Comparison of ENCODE assay signal across 9 cellular contexts in the genomic region with DNA sequence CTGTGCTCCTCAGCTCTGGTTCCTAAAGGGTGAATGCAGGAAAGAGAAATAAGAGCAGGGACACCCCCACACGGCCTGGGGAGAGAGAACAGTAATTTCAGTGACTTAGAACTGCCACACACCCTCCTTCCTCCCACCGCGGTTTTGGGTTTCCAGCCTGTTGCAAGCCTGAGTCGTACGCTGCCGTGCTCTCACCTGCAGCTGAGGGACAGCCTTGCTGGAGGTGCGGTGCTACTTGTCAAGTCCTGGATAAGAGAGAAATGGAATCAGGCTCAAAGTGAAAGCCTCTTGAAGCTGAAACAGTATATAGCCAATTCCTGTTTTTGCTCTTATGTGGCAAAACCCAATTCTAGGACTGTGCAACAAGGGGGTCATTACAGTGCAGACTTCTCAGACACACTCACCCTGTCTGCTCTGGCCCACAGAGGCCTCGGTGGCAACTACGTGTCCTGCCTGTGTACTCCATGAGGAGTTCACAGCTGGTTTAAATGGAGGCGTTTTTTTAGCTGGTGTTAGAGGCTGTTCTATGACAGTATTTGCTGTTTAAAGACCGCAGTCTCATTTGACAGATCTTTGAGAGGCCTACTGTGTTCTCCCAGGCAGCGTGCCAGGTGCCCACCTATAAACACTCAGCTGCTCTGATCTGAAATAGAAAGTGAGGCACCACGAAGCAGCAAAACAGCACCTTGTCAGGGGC. TPM values are rescaled to one million over a fixed set of nuclear protein-coding genes. Genes with fewer than 3 reads are reported as not detected.
DNase-seq lines count a peak whose midpoint lies in the region; ATAC-seq and TF ChIP-seq lines count a peak whose summit lies in the region.
"Had no signal": no experiment of that assay in that cellular context is flagged by ENCODE, and none has a peak within 500 bp of the region (broad histone marks: within the 10 kb centered on the region; RNA-seq: fewer than 3 reads in every experiment).

No MANE protein-coding gene starts in this region.

- DNase-seq in GM19238 (ENCODE audit: insufficient read length, low spot score) (peak; percentile 50), choroid plexus epithelial cell (ENCODE audit: low read depth) (peak; percentile 46), osteocyte (ENCODE audit: extremely low spot score, unreplicated experiment) (no peak), tibial artery (no peak), H9 (no peak), AG08395 (ENCODE audit: low spot score) (no peak)

- no peak overlapping the region for H2AFZ ChIP-seq in H9 (ENCODE audit: low read length)

- TF ChIP-seq CTCF in choroid plexus epithelial cell (conservative IDR thresholded peaks at IDR 0.05; ENCODE audit: low read depth, low read length): no peak
- TF ChIP-seq CTCF in osteocyte (IDR thresholded peaks at IDR 0.05): no peak
- no peak for TF ChIP-seq CTCF in tibial artery (IDR thresholded peaks at IDR 0.05)
- no peak for TF ChIP-seq CTCF in H9 (conservative IDR thresholded peaks at IDR 0.05)

- no peaks in the 10 kb centered on the region for H3K79me1 ChIP-seq in H9 (ENCODE audit: insufficient read depth, low read depth, low read length, poor library complexity, severe bottlenecking)

- peaks cover 0 to 34% (median 21%) of the 10 kb centered on the region in 4 donors for H3K4me1 ChIP-seq in tibial artery
- H3K4me1 ChIP-seq in H9 (ENCODE audit: insufficient read depth, low read length): no peaks in the 10 kb centered on the region

- H2BK120ac ChIP-seq in H9 (ENCODE audit: low read depth, low read length, poor library complexity, severe bottlenecking): no peak overlapping the region

- H3K9me3 Mint-ChIP-seq in osteocyte (ENCODE audit: unreplicated experiment): no peaks in the 10 kb centered on the region
- no peaks in the 10 kb centered on the region for H3K9me3 Mint-ChIP-seq in H9

- intact Hi-C loops in tibial artery (cut with DNase I; ENCODE audit: low total_unique reads): no loop called here

- no peak overlapping the region for H4K8ac ChIP-seq in H9 (replicated peaks; ENCODE audit: insufficient read length, low read depth, low read length)

- H3K27me3 ChIP-seq in tibial artery (no peaks in the 10 kb centered on the region), H9 (ENCODE audit: insufficient read depth, low read length) (no peaks in the 10 kb centered on the region)

- no peaks in the 10 kb centered on the region for H3K23me2 ChIP-seq in H9 (ENCODE audit: insufficient read length, low read depth, low read length, poor library complexity, severe bottlenecking)

- H2AK5ac ChIP-seq in H9 (ENCODE audit: insufficient read length, low read length): no peak overlapping the region

- peak; percentile 51 for ATAC-seq in HG03159 (IDR thresholded peaks at IDR 0.05; ENCODE audit: unreplicated experiment)
- peak; percentile 89 to 92 for ATAC-seq in activated CD4-positive, CD25-positive, alpha-beta regulatory T cell treated with anti-CD3 and anti-CD28 coated beads, Interleukin-2, amount 50 U/mL, for 24 hours

- H3K4me2 ChIP-seq in H9 (ENCODE audit: insufficient read depth, insufficient read length, low read length): no peak overlapping the region

- peaks cover 21% of the 10 kb centered on the region for H3K36me3 Mint-ChIP-seq in osteocyte (ENCODE audit: unreplicated experiment)
- peaks cover 0 to 3% (median 0%) of the 10 kb centered on the region in 3 experiments; a peak in 4 of 7 replicates for H3K36me3 Mint-ChIP-seq in H9 (ENCODE audit: insufficient read depth in 1 of 3, low read depth in 3 of 3)

- no peak overlapping the region for H3K14ac ChIP-seq in H9 (ENCODE audit: insufficient read depth, low read length)

- no peak overlapping the region for H3K18ac ChIP-seq in H9 (ENCODE audit: insufficient read length, low read depth, low read length)

- H3K27ac Mint-ChIP-seq in osteocyte (ENCODE audit: unreplicated experiment) (peak overlapping the region; percentile 57), H9 (0 out of 7 replicates have a peak overlapping the region, but pooled peaks of 1 of the 3 experiments have one; percentile 18)

- peak overlapping the region; percentile 35 to 42 for H3K27ac ChIP-seq in tibial artery
- no peak overlapping the region for H3K27ac ChIP-seq in H9 (ENCODE audit: insufficient read length, low read depth, low read length)

- no peaks in the 10 kb centered on the region for H3K79me2 ChIP-seq in H9 (ENCODE audit: insufficient read depth, low read length)

- H2BK12ac ChIP-seq in H9 (ENCODE audit: insufficient read length, low read depth, low read length): no peak overlapping the region

- no peak overlapping the region for H2BK20ac ChIP-seq in H9 (ENCODE audit: low read depth, low read length, poor library complexity, severe bottlenecking)

- no peak overlapping the region for H3K9ac ChIP-seq in H9 (ENCODE audit: extremely low read depth, insufficient read length, low read length)

- H3K4me1 Mint-ChIP-seq in osteocyte (ENCODE audit: unreplicated experiment) (peaks cover 31% of the 10 kb centered on the region), H9 (peaks cover 7 to 9% of the 10 kb centered on the region in 2 experiments)

- no peak overlapping the region for H3K56ac ChIP-seq in H9 (ENCODE audit: insufficient read length, low read depth, low read length)

- H3K9me3 ChIP-seq in tibial artery (no peaks in the 10 kb centered on the region), H9 (ENCODE audit: control insufficient read depth, low read depth, low read length) (no peaks in the 10 kb centered on the region)

- no peak overlapping the region for H2BK5ac ChIP-seq in H9 (ENCODE audit: insufficient read length, low read length)

- H3K23ac ChIP-seq in H9 (ENCODE audit: insufficient read length, low read depth, low read length): no peak overlapping the region

- no peak overlapping the region for H3K4ac ChIP-seq in H9 (ENCODE audit: low read depth, low read length)

- no peak overlapping the region for H4K91ac ChIP-seq in H9 (ENCODE audit: insufficient read length, low read depth, low read length)

- no peaks in the 10 kb centered on the region for H3K27me3 Mint-ChIP-seq in osteocyte (ENCODE audit: unreplicated experiment)
- H3K27me3 Mint-ChIP-seq in H9 (ENCODE audit: low read depth): no peaks in the 10 kb centered on the region

- H3K4me3 Mint-ChIP-seq in osteocyte (ENCODE audit: unreplicated experiment) (no peak overlapping the region), H9 (no peak overlapping the region)

- H4K20me1 ChIP-seq in H9 (ENCODE audit: control insufficient read depth, insufficient read depth, insufficient read length): no peaks in the 10 kb centered on the region

- H2BK15ac ChIP-seq in H9 (ENCODE audit: low read depth, low read length): no peak overlapping the region

- H4K5ac ChIP-seq in H9 (ENCODE audit: insufficient read length, low read depth, low read length): no peak overlapping the region

- WGBS in H9 (ENCODE audit: extremely low coverage, insufficient read length, low lambda C conversion rate): no CpG with 5 or more reads among the region's 13 CpGs

- no peak overlapping the region for H3K4me3 ChIP-seq in choroid plexus epithelial cell (ENCODE audit: low read depth, low read length)
- H3K4me3 ChIP-seq in tibial artery: no peak overlapping the region

- no peak overlapping the region for H3T11ph ChIP-seq in H9 (ENCODE audit: low read length)

- H3K36me3 ChIP-seq in tibial artery: peaks cover 9 to 25% (median 13%) of the 10 kb centered on the region in 3 donors

RNA-seq across cellular contexts. Expression of a gene that starts 42.9 kb away (rescaled TPM):
- 65.5 and 69.3 TPM in 2 replicates for total RNA-seq in osteocyte
- total RNA-seq in H9 (2021): 16.0 and 17.6 TPM in 2 replicates

RNA-seq across cellular contexts. Expression of a gene that starts 57.7 kb away (rescaled TPM):
- total RNA-seq in osteocyte (not detected in 2 replicates), H9 (2021) (not detected in 2 replicates)
- total RNA-seq: RPMI7951 had no signal

Comparison
In these comparisons a context has a peak if more than half of its experiments do, and no peak if none do; other contexts are left out.
1. DNase-seq: peak in GM19238 (single experiment) and choroid plexus epithelial cell (single experiment); none in osteocyte (single experiment), tibial artery (0 of 2), H9 (single experiment) and AG08395 (single experiment).